Comparison of ENCODE assay signal across 1 cellular context in genomic region chr17:81272616-81273015, GRCh38.
TF ChIP-seq lines count a peak whose summit lies in the region.

No MANE protein-coding gene starts in this region.

TF ChIP-seq in WTC11, 78 proteins besides CTCF, POLR2A, EP300 and RAD21 (continued from another document):
- TF ChIP-seq AR (CRISPR knock-in tag; IDR thresholded peaks at IDR 0.05) (no peak), ZBTB21 (CRISPR knock-in tag; IDR thresholded peaks at IDR 0.05; ENCODE audit: borderline replicate concordance) (no peak), JUN (CRISPR knock-in tag; IDR thresholded peaks at IDR 0.05) (no peak), ATF1 (CRISPR knock-in tag; IDR thresholded peaks at IDR 0.05) (no peak), ATF3 (CRISPR knock-in tag; conservative IDR thresholded peaks at IDR 0.05) (no peak), ZSCAN18 (CRISPR knock-in tag; IDR thresholded peaks at IDR 0.05) (no peak), ERG (CRISPR knock-in tag; IDR thresholded peaks at IDR 0.05) (no peak)
